ENCODE assay signal across 8 cellular contexts in the genomic region with DNA sequence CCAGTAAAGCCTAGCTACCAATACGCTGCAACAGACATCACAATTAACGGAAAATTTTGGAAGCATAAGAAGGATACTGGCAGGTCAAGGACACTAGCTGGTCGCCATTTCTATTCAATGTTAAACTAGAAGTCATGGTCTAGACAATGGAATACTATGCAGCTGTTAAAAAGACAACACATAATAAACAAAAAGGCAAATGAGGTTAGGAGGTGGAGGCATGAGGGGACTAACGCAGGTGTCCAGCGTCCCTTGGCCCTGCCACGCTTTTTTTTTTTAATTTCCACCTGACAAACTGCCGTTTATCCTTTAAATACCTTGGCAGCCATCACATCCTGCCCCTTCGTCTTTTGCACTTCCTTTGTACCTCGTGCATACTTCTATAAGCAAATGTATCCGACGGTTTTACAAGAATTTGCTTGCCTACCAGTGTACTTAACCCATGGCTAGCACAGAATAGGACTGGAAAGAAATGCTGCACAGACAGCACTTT. TPM values are rescaled to one million over a fixed set of nuclear protein-coding genes. Genes with fewer than 3 reads are reported as not detected.
DNase-seq lines count a peak whose midpoint lies in the region; ATAC-seq and TF ChIP-seq lines count a peak whose summit lies in the region.

No MANE protein-coding gene starts in this region.

- H3K4me3 ChIP-seq in AG04449 (ENCODE audit: low read depth, low read length) (peak overlapping the region; percentile 56), HL-60 (replicated peaks; ENCODE audit: insufficient read depth, low read length) (peak overlapping the region; percentile 57), muscle layer of duodenum (ENCODE audit: low read depth in 1 of 2, low read length in 2 of 2) (peak overlapping the region; percentile 59 to 75)

- no peak for TF ChIP-seq CTCF in AG04449 (IDR thresholded peaks at IDR 0.05; ENCODE audit: insufficient read depth, low read length, missing control alignments)
- TF ChIP-seq CTCF in HL-60 (IDR thresholded peaks at IDR 0.05; ENCODE audit: insufficient read depth, low read length): no peak
- no peak for TF ChIP-seq CTCF in chondrocyte (IDR thresholded peaks at IDR 0.05)

- H3K4me1 ChIP-seq in muscle layer of duodenum (ENCODE audit: control insufficient read depth in 1 of 2, insufficient read depth in 2 of 2, low read length in 2 of 2): peaks cover 0 to 12% of the 10 kb centered on the region in 2 donors

- CTCF ChIA-PET in AG04449 (lab: Yijun Ruan, JAX): no interaction called here

- DNase-seq in AG04449 (ENCODE audit: low read depth, low spot score) (no peak), HL-60 (ENCODE audit: low read depth in 1 of 2, low spot score in 1 of 2) (no peak), chondrocyte (ENCODE audit: low spot score) (no peak), Ammon's horn (ENCODE audit: low spot score) (no peak)

- POLR2A ChIA-PET in AG04449 (lab: Yijun Ruan, JAX): no interaction called here

- peak overlapping the region; percentile 95 for H3K4me3 Mint-ChIP-seq in chondrocyte (ENCODE audit: unreplicated experiment)

- peaks cover 2% of the 10 kb centered on the region for H3K27me3 Mint-ChIP-seq in chondrocyte (ENCODE audit: low read depth)

- no peaks in the 10 kb centered on the region for H3K9me3 ChIP-seq in muscle layer of duodenum (ENCODE audit: control insufficient read depth in 1 of 2, low read length in 2 of 2)

- H3K36me3 ChIP-seq in muscle layer of duodenum (ENCODE audit: control insufficient read depth in 1 of 2, insufficient read depth in 2 of 2, low read length in 2 of 2): no peaks in the 10 kb centered on the region

- ATAC-seq in GM18505 (IDR thresholded peaks at IDR 0.05; ENCODE audit: unreplicated experiment): no peak
- ATAC-seq in GM18867 (IDR thresholded peaks at IDR 0.05; ENCODE audit: unreplicated experiment): no peak
- ATAC-seq in HG03280 (IDR thresholded peaks at IDR 0.05; ENCODE audit: unreplicated experiment): no peak

- H3K9me3 Mint-ChIP-seq in chondrocyte (ENCODE audit: low read depth): no peaks in the 10 kb centered on the region

- H3K4me1 Mint-ChIP-seq in chondrocyte (ENCODE audit: low read depth): peaks cover 32% of the 10 kb centered on the region

- H3K36me3 Mint-ChIP-seq in chondrocyte (ENCODE audit: low read depth): no peaks in the 10 kb centered on the region

- TF ChIP-seq POLR2A in GM18505 (IDR thresholded peaks at IDR 0.05; ENCODE audit: borderline replicate concordance, extremely low read depth, insufficient read depth, insufficient read length): no peak

- H3K27ac ChIP-seq in HL-60 (replicated peaks) (peak overlapping the region; percentile 90), muscle layer of duodenum (ENCODE audit: low read length) (peak overlapping the region; percentile 32)

- H3K27me3 ChIP-seq in HL-60 (ENCODE audit: insufficient read depth, poor library complexity, severe bottlenecking): no peaks in the 10 kb centered on the region
- no peaks in the 10 kb centered on the region for H3K27me3 ChIP-seq in muscle layer of duodenum (ENCODE audit: low read depth, low read length)

- H3K27ac Mint-ChIP-seq in chondrocyte (ENCODE audit: unreplicated experiment): peak overlapping the region; percentile 94

RNA-seq across cellular contexts. Expression of gene SLC22A15, which starts 0.7 kb away (rescaled TPM):
- 6.7 to 9.8 TPM (median 8.3 TPM) in 3 replicates for total RNA-seq in chondrocyte
